Comparison of ENCODE assay signal across 8 cellular contexts in genomic region chr6:151324079-151324825, GRCh38.
DNase-seq lines count a peak whose midpoint lies in the region; ATAC-seq, FAIRE-seq and TF ChIP-seq lines count a peak whose summit lies in the region.

No MANE protein-coding gene starts in this region.

- peak overlapping the region; percentile 84 for H3K4me2 ChIP-seq in HepG2 (ENCODE audit: low read depth, low read length)

- BruUV-seq in HepG2 (replicated peaks; lab: Mats Ljungman, UMichigan): no TSS peak

- peaks cover 45% of the 10 kb centered on the region for H3K4me1 ChIP-seq in HepG2 (ENCODE audit: insufficient read depth, low read length)

- H3K27ac ChIP-seq in HepG2 (ENCODE audit: extremely low read length, insufficient read depth, low read length): no peak overlapping the region

- intact Hi-C loops in HepG2 (cut with micrococcal nuclease; ENCODE audit: unreplicated experiment): loop anchor here (1.0 to 10.0 kb wide), 5 partner anchors 119 to 432 kb away; no protein-coding TSS in a partner anchor

- no peaks in the 10 kb centered on the region for H3K79me2 ChIP-seq in HepG2 (ENCODE audit: insufficient read depth, low read length)

- POLR2A ChIA-PET in HepG2 (lab: Yijun Ruan, JAX): interaction anchor here (0.8 to 3.1 kb wide), 8 partner anchors 14 to 432 kb away, joined by 3 to 17 read pairs (median 4); no protein-coding TSS in a partner anchor

- TF ChIP-seq POLR2A in HepG2 (IDR thresholded peaks at IDR 0.05; ENCODE audit: insufficient read depth in 1 of 2, low read depth in 2 of 2, low read length in 2 of 2): no peak

- in situ Hi-C loops in HepG2 (cut with HindIII; ENCODE audit: extremely low pct_ligation_motif_present, low pct_unique_long_range_greater_than_20kb): no loop called here

- ATAC-seq in HG03139 (IDR thresholded peaks at IDR 0.05; ENCODE audit: unreplicated experiment): peak; percentile 59
- peak; percentile 81 for ATAC-seq in HepG2
- no peak for ATAC-seq in HG02852 (IDR thresholded peaks at IDR 0.05; ENCODE audit: unreplicated experiment)

- DNase-seq in NCI-H510A (lab: John Stamatoyannopoulos, UW) (peak; percentile 45), cerebellum (ENCODE audit: low spot score) (peak; percentile 85), HepG2 (ENCODE audit: low spot score) (peak; percentile 69)
- peak; percentile 54 to 67 for DNase-seq in activated CD4-positive, alpha-beta T cell treated with anti-CD3 and anti-CD28 coated beads for 4 hours
- peak; percentile 68 to 77 for DNase-seq in stimulated activated CD4-positive, alpha-beta T cell treated with anti-CD3 and anti-CD28 coated beads, Interleukin-2, amount 100 ng/mL, for 48 hours

- no peaks in the 10 kb centered on the region for H4K20me1 ChIP-seq in HepG2 (ENCODE audit: insufficient read depth, low read length)

- H3K4me3 ChIP-seq in GM12875 (ENCODE audit: low read depth, low read length): no peak overlapping the region
- H3K4me3 ChIP-seq in HepG2 (replicated peaks in 1 of 3; ENCODE audit: insufficient read depth in 1 of 3, low read depth in 2 of 3, low read length in 3 of 3): peak overlapping the region; percentile 16 to 81 (median 70); a peak in 4 of 6 replicates

- CTCF ChIA-PET in HepG2 (lab: Yijun Ruan, JAX; ENCODE audit: low intra/inter-chr PET ratio, low total read pairs): interaction anchor here (0.7 to 5.5 kb wide), 7 partner anchors 11 to 432 kb away, joined by 3 to 67 read pairs (median 5); no protein-coding TSS in a partner anchor

- TF ChIP-seq EP300 in HepG2 (IDR thresholded peaks at IDR 0.05; ENCODE audit: low read depth in 2 of 2, low read length in 2 of 2) (no peak), HepG2 (CRISPR knock-in tag; IDR thresholded peaks at IDR 0.05; ENCODE audit: borderline replicate concordance) (no peak)

- no peaks in the 10 kb centered on the region for H3K36me3 ChIP-seq in HepG2 (replicated peaks in 1 of 2; ENCODE audit: control insufficient read depth in 1 of 2, insufficient read depth in 2 of 2, low read length in 2 of 2)

- peak overlapping the region; percentile 33; the same call in 1 of the 2 replicates for H3K9ac ChIP-seq in HepG2 (ENCODE audit: insufficient read depth, low read depth, low read length)

- peak overlapping the region; percentile 77 for H2AFZ ChIP-seq in HepG2 (ENCODE audit: low read length)

- WGBS in HepG2 (ENCODE audit: low lambda C conversion rate): 15% methylated on average over 14 of the region's 15 CpGs

- no peaks in the 10 kb centered on the region; a peak in 1 of 5 replicates for H3K27me3 ChIP-seq in HepG2 (ENCODE audit: control insufficient read depth in 1 of 2, insufficient read depth in 2 of 2, low read length in 2 of 2)

- TF ChIP-seq RAD21 in HepG2 (CRISPR knock-in tag; IDR thresholded peaks at IDR 0.05): peak; percentile 99

- H3K9me3 ChIP-seq in HepG2 (ENCODE audit: low read length): no peaks in the 10 kb centered on the region

- FAIRE-seq in HepG2 (lab: Jason Lieb, UNC): peak; percentile 70

- TF ChIP-seq CTCF in GM12875 (IDR thresholded peaks at IDR 0.05; ENCODE audit: borderline replicate concordance, insufficient read depth, low read depth, low read length): peak; percentile 92
- TF ChIP-seq CTCF in HepG2 (CRISPR knock-in tag; IDR thresholded peaks at IDR 0.05): peak; percentile 100

TF ChIP-seq in HepG2, 621 proteins besides CTCF, POLR2A, EP300 and RAD21 (continues in another document):
- TF ChIP-seq ZNF318 (CRISPR knock-in tag; IDR thresholded peaks at IDR 0.05) (0 out of 2 replicates have a peak, but pooled peaks have one; percentile 23), ZNF768 (CRISPR knock-in tag; IDR thresholded peaks at IDR 0.05) (peak; percentile 56; the same call in 1 of the 2 replicates), CSRNP1 (CRISPR knock-in tag; IDR thresholded peaks at IDR 0.05) (0 out of 2 replicates have a peak, but pooled peaks have one; percentile 32)
